8 cellular contexts compared by ENCODE assay signal in the genomic region with DNA sequence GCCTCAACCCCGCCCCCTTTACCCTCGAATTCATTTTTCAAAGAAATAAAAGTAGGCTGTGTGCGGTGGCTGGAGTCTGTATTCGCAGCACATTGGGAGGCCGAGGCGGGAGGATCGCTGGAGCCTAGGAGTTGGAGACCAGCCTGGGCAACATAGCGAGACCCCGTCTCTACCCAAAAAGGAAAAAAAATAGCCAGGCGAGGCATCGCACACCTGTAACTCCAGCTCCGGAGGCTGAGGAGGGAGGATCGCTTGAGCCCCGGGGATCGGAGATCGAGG. TPM values are rescaled to one million over a fixed set of nuclear protein-coding genes. Genes with fewer than 3 reads are reported as not detected.
DNase-seq lines count a peak whose midpoint lies in the region; ATAC-seq and TF ChIP-seq lines count a peak whose summit lies in the region.

No MANE protein-coding gene starts in this region.

- intact Hi-C loops in Right ventricle myocardium superior (cut with DNase I), result no loop called here

- H3K36me3 ChIP-seq in GM06990 (ENCODE audit: control insufficient read depth, insufficient read depth, low read length) (no peaks in the 10 kb centered on the region), SU-DHL-6 (ENCODE audit: low read length) (peaks cover 26% of the 10 kb centered on the region)

- peaks cover 33% of the 10 kb centered on the region for H3K79me2 ChIP-seq in SU-DHL-6 (ENCODE audit: insufficient read depth, low read length)

- H3K4me2 ChIP-seq in SU-DHL-6 (ENCODE audit: low read depth, low read length, poor library complexity, severe bottlenecking), result peak overlapping the region; percentile 62

- peak overlapping the region; percentile 43 for H3K27ac ChIP-seq in SU-DHL-6 (ENCODE audit: low read depth, low read length)

- H3K9ac ChIP-seq in SU-DHL-6 (ENCODE audit: low read length), result peak overlapping the region; percentile 95

- peaks cover 13% of the 10 kb centered on the region for H3F3A ChIP-seq in SU-DHL-6 (ENCODE audit: insufficient read depth)

- TF ChIP-seq CTCF in GM06990 (IDR thresholded peaks at IDR 0.05; ENCODE audit: insufficient read depth, low read length, poor library complexity, severe bottlenecking) (no peak), SU-DHL-6 (IDR thresholded peaks at IDR 0.05; ENCODE audit: insufficient read depth, low read length, poor library complexity, severe bottlenecking) (no peak), retinal pigment epithelial cell (conservative IDR thresholded peaks at IDR 0.05; ENCODE audit: low read depth, low read length) (no peak)

- H3K27me3 ChIP-seq in GM06990 (replicated peaks; ENCODE audit: control insufficient read depth, insufficient read depth, low read length) (no peaks in the 10 kb centered on the region), SU-DHL-6 (ENCODE audit: low read length) (no peaks in the 10 kb centered on the region)

- DNase-seq in GM06990 (ENCODE audit: extremely low read depth, insufficient read length) (no peak), Right ventricle myocardium superior (peak; percentile 51), retinal pigment epithelial cell (ENCODE audit: low read depth) (no peak), RPMI8226 (no peak), NCI-H345 (lab: John Stamatoyannopoulos, UW) (no peak)

- H4K20me1 ChIP-seq in SU-DHL-6 (ENCODE audit: low read depth, low read length), result 0 out of 2 replicates have a peak, but pooled peaks cover 4% of the 10 kb centered on the region

- ATAC-seq in Right ventricle myocardium superior (ENCODE audit: poor library complexity) (no peak), HG02623 (IDR thresholded peaks at IDR 0.05; ENCODE audit: unreplicated experiment) (no peak), GM21447 (IDR thresholded peaks at IDR 0.05; ENCODE audit: unreplicated experiment) (no peak)

- peak overlapping the region; percentile 80 for H3K4me3 ChIP-seq in GM06990 (replicated peaks; ENCODE audit: low read depth, low read length)
- peak overlapping the region; percentile 33 for H3K4me3 ChIP-seq in SU-DHL-6 (ENCODE audit: insufficient read depth, low read length, poor library complexity, severe bottlenecking)
- H3K4me3 ChIP-seq in retinal pigment epithelial cell (ENCODE audit: low read length), result peak overlapping the region; percentile 77

- H3K9me3 ChIP-seq in SU-DHL-6 (ENCODE audit: insufficient read depth, low read length), result no peaks in the 10 kb centered on the region

- peak overlapping the region; percentile 73 for H2AFZ ChIP-seq in SU-DHL-6 (ENCODE audit: low read depth, low read length, severe bottlenecking)

- no peaks in the 10 kb centered on the region for H3K9me2 ChIP-seq in SU-DHL-6 (replicated peaks; ENCODE audit: insufficient read depth, low read length)

RNA-seq across cellular contexts. Expression of gene TOP2A, which starts 0.7 kb away (rescaled TPM):
- 2.9 TPM for total RNA-seq in Right ventricle myocardium superior

RNA-seq across cellular contexts. Expression of gene IGFBP4, which starts 24.9 kb away (rescaled TPM):
- total RNA-seq in Right ventricle myocardium superior, result 157 TPM

RNA-seq across cellular contexts. Expression of gene GJD3, which starts 53.8 kb away (rescaled TPM):
- 1.3 TPM for total RNA-seq in Right ventricle myocardium superior
